ENCODE assay signal across 9 cellular contexts in the genomic region with DNA sequence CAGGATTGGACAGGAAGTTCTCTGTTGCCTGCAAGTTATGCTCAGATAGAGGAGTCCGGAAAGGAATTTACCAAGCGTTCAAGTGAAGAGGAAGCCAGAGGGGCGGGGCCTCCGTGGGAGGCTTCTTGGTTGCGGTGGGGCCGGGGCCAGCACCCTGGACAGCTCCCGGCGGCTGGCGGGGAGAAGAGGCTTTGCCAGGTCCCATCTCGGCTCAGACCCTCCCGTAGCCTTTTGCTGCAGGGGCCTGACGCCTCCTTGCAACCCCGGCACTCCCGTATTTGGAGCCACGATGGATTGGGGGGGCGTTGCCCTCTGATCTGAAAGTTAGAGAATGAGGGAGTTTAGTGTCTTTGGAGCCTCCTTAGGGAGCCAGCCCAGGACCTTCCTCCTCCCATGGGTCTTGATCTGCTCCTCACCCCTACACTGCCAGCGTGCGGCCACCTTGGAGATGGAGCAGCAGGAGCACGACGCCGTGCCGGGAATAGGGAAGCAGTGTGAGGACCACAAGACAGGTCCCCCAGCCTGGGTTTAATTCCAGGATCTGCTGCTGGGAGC. TPM values are rescaled to one million over a fixed set of nuclear protein-coding genes. Genes with fewer than 3 reads are reported as not detected.
DNase-seq lines count a peak whose midpoint lies in the region; ATAC-seq and TF ChIP-seq lines count a peak whose summit lies in the region.
"Had no signal": no experiment of that assay in that cellular context is flagged by ENCODE, and none has a peak within 500 bp of the region (broad histone marks: within the 10 kb centered on the region; RNA-seq: fewer than 3 reads in every experiment).

No MANE protein-coding gene starts in this region.

- H3K27ac ChIP-seq in AG04450 (ENCODE audit: low read depth, low read length) = no peak overlapping the region
- H3K27ac ChIP-seq: epithelial cell of prostate had no signal

- DNase-seq in AG04450 (ENCODE audit: low read depth, low spot score) (peak; percentile 11), KBM-7 (peak; percentile 93), myocyte (ENCODE audit: low read depth) (peak; percentile 65), NCI-H748 treated with DMSO at 0.1 percent for 48 hours (lab: John Stamatoyannopoulos, UW) (no peak)
- DNase-seq in activated CD4-positive, alpha-beta T cell treated with anti-CD3 and anti-CD28 coated beads, Interleukin-2, amount 50 U/mL, for 1 hour = peak; percentile 47
- DNase-seq in effector CD8-positive, alpha-beta T cell (lab: John Stamatoyannopoulos, UW) = peak; percentile 19
- DNase-seq in stimulated activated effector memory CD8-positive, alpha-beta T cell treated with anti-CD3 and anti-CD28 coated beads, Interleukin-12 subunit alpha, Interleukin-12 subunit beta, amount 100 ng/mL, for 72 hours (ENCODE audit: low spot score in 2 of 2) = peak; percentile 54 to 84

- peaks cover 8% of the 10 kb centered on the region for H3K36me3 Mint-ChIP-seq in stimulated activated effector memory CD8-positive, alpha-beta T cell treated with anti-CD3 and anti-CD28 coated beads, Interleukin-12 subunit alpha, Interleukin-12 subunit beta, amount 100 ng/mL, for 72 hours

- peaks cover 12% of the 10 kb centered on the region; the same call in 1 of the 2 replicates for H3K9me3 ChIP-seq in AG04450 (ENCODE audit: control insufficient read depth, insufficient read depth, low read length)

- H3K4me1 Mint-ChIP-seq in stimulated activated effector memory CD8-positive, alpha-beta T cell treated with anti-CD3 and anti-CD28 coated beads, Interleukin-12 subunit alpha, Interleukin-12 subunit beta, amount 100 ng/mL, for 72 hours = peaks cover 19% of the 10 kb centered on the region

- no peak overlapping the region for H3K4me3 Mint-ChIP-seq in stimulated activated effector memory CD8-positive, alpha-beta T cell treated with anti-CD3 and anti-CD28 coated beads, Interleukin-12 subunit alpha, Interleukin-12 subunit beta, amount 100 ng/mL, for 72 hours

- CTCF ChIA-PET in AG04450 (lab: Charles Lee) = interaction anchor here (1.2 to 2.9 kb wide), 2 partner anchors 12 to 14 kb away, joined by 4 to 10 read pairs; no protein-coding TSS in a partner anchor

- no peak overlapping the region for H3K27ac Mint-ChIP-seq in stimulated activated effector memory CD8-positive, alpha-beta T cell treated with anti-CD3 and anti-CD28 coated beads, Interleukin-12 subunit alpha, Interleukin-12 subunit beta, amount 100 ng/mL, for 72 hours

- TF ChIP-seq CTCF in AG04450 (IDR thresholded peaks at IDR 0.05; ENCODE audit: low read depth, low read length) = no peak

- peak; percentile 65 for ATAC-seq in GM19467 (IDR thresholded peaks at IDR 0.05; ENCODE audit: unreplicated experiment)
- peak; percentile 71 for ATAC-seq in stimulated activated effector memory CD8-positive, alpha-beta T cell treated with anti-CD3 and anti-CD28 coated beads, Interleukin-12 subunit alpha, Interleukin-12 subunit beta, amount 100 ng/mL, for 72 hours

- no peak overlapping the region for H3K4me3 ChIP-seq in AG04450 (ENCODE audit: low read depth, low read length)

- peaks cover 45% of the 10 kb centered on the region for H3K27me3 ChIP-seq in AG04450 (ENCODE audit: control insufficient read depth, insufficient read depth, low read length)

- POLR2A ChIA-PET in AG04450 (lab: Yijun Ruan, JAX) = no interaction called here

- H3K9me3 Mint-ChIP-seq in stimulated activated effector memory CD8-positive, alpha-beta T cell treated with anti-CD3 and anti-CD28 coated beads, Interleukin-12 subunit alpha, Interleukin-12 subunit beta, amount 100 ng/mL, for 72 hours = no peaks in the 10 kb centered on the region

- in situ Hi-C loops in KBM-7 (cut with MboI; ENCODE audit: low pct_unique_long_range_greater_than_20kb, low sequenced_read_pairs) = no loop called here

RNA-seq across cellular contexts. Expression of a gene that starts 3.1 kb away (rescaled TPM):
- polyA plus RNA-seq in AG04450 (2011; rRNA removed) = not detected in 2 replicates
- polyA minus RNA-seq in AG04450 (2011; rRNA and poly(A)+ RNA removed) = not detected in 2 replicates
- total RNA-seq in myocyte = not detected in 2 replicates
- not detected for polyA plus RNA-seq in myocyte (2012)

RNA-seq across cellular contexts. Expression of a gene that starts 6.8 kb away (rescaled TPM):
- polyA plus RNA-seq in AG04450 (2011; rRNA removed) = not detected in 2 replicates
- polyA minus RNA-seq in AG04450 (2011; rRNA and poly(A)+ RNA removed) = not detected in 2 replicates
- not detected in 2 replicates for total RNA-seq in myocyte
- not detected for polyA plus RNA-seq in myocyte (2012)
